ENCODE assay signal across 8 cellular contexts in the genomic region with DNA sequence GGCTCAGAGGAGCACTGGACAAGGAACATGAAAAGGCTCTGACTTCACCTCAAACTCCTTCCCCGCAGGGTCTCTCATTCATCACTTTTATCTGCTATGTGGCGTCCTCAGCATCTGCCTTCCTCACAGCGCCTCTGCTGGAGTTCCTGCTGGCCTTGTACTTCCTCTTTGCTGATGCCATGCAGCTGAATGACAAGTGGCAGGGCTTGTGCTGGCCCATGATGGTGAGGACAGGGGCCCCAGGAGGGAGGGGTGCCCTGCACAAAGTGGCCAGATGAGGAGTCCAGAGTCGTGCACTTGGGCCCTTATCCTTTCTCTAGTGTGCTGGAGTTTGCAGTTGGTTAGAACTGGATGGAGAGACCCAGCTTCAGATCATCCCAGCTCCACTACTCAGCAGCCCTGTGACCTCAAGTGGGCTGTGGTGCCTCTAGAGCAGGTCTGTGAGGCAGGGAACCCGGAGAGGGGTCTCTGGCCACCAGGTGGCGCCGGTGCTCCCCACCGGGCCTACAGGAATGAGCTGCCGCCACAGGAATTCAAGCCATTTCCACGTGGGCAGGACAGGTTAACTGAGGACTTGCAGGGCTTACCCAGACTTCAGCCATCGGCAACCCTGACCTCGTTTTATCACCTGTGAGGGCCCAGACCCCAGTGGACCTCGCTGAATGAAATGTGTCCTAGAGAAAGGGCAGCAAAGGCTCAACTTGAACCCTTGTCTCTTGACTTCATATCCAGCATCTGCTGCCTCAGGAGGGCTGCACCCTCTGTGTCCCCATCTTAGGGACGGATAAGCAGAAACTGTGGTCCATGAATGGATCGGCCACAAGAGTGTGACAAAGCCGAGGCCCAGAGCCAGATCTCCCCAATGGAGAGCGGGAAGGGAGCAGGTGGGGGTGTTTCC. TPM values are rescaled to one million over a fixed set of nuclear protein-coding genes. Genes with fewer than 3 reads are reported as not detected.
A peak's percentile ranks its signal among the peaks of the same experiment; 100 is the strongest.
DNase-seq lines count a peak whose midpoint lies in the region; ATAC-seq, FAIRE-seq and TF ChIP-seq lines count a peak whose summit lies in the region.

No MANE protein-coding gene starts in this region.

- intact Hi-C loops in Panc1 (cut with micrococcal nuclease; ENCODE audit: unreplicated experiment): loop anchor here (10.0 kb wide), 1 partner anchor 204 kb away; no protein-coding TSS in a partner anchor

- peaks cover 43% of the 10 kb centered on the region for H3K36me3 Mint-ChIP-seq in nephron progenitor cell (ENCODE audit: low read depth)

- H3K27me3 Mint-ChIP-seq in nephron progenitor cell (ENCODE audit: low read depth, poor library complexity): no peaks in the 10 kb centered on the region

- H3K4me3 Mint-ChIP-seq in nephron progenitor cell: no peak overlapping the region

- peaks cover 32% of the 10 kb centered on the region for H3K4me1 Mint-ChIP-seq in nephron progenitor cell

- no peaks in the 10 kb centered on the region for H3K9me3 ChIP-seq in Panc1 (ENCODE audit: control insufficient read depth, insufficient read depth, low read depth, low read length)

- H3K36me3 ChIP-seq in Panc1 (ENCODE audit: control insufficient read depth, insufficient read depth, low read length): peaks cover 4% of the 10 kb centered on the region; the same call in 1 of the 2 replicates

- POLR2A ChIA-PET in Panc1 (lab: Charles Lee): interaction anchor here (0.6 kb wide), 1 partner anchor 41 kb away, joined by 3 read pairs; no protein-coding TSS in a partner anchor

- no peaks in the 10 kb centered on the region for H3K27me3 ChIP-seq in Panc1 (ENCODE audit: control insufficient read depth, insufficient read depth, low read length)

- no TSS peak for BruUV-seq in Panc1 (replicated peaks; lab: Mats Ljungman, UMichigan)

- in situ Hi-C loops in Panc1 (cut with HindIII; ENCODE audit: low pct_unique_long_range_greater_than_20kb, low sequenced_read_pairs): no loop called here

- peaks cover 21% of the 10 kb centered on the region for H3K4me1 ChIP-seq in Panc1 (ENCODE audit: control insufficient read depth, insufficient read depth, low read length)

- DNase-seq in NK-92 treated with Interleukin-12 subunit alpha and Interleukin-12 subunit beta, amount 100 ng/mL, for 24 hours (lab: John Stamatoyannopoulos, UW): peak; percentile 42
- DNase-seq in NK-92 (lab: John Stamatoyannopoulos, UW; ENCODE audit: unreplicated experiment): no peak
- DNase-seq in HTR-8/SVneo (ENCODE audit: insufficient read length, low spot score): peak; percentile 96
- DNase-seq in Panc1 (ENCODE audit: low read depth, low spot score): no peak
- peak; percentile 91 to 92 for DNase-seq in activated T-cell treated with anti-CD3 and anti-CD28 coated beads, Interleukin-2, amount 50 U/mL, for 48 hours
- DNase-seq in fibroblast of mammary gland (ENCODE audit: low read depth): peak; percentile 84
- DNase-seq in nephron progenitor cell: peak; percentile 93
- peak; percentile 73 for DNase-seq in stimulated activated naive CD4-positive, alpha-beta T cell treated with Interleukin-2 at 50 U/mL for 16 hours (lab: John Stamatoyannopoulos, UW)

- H3K27ac Mint-ChIP-seq in nephron progenitor cell: peak overlapping the region; percentile 90

- TF ChIP-seq CTCF in Panc1 (IDR thresholded peaks at IDR 0.05) (peak; percentile 91), fibroblast of mammary gland (conservative IDR thresholded peaks at IDR 0.05; ENCODE audit: control insufficient read depth, insufficient read depth, low read depth, low read length) (peak; percentile 87), nephron progenitor cell (IDR thresholded peaks at IDR 0.05) (peak; percentile 93)

- FAIRE-seq in HTR-8/SVneo (lab: Jason Lieb, UNC): peak; percentile 96

- CTCF ChIA-PET in Panc1 (lab: Charles Lee): interaction anchor here (0.5 to 2.0 kb wide), 11 partner anchors 12 to 266 kb away, joined by 3 to 11 read pairs (median 3); no protein-coding TSS in a partner anchor

- H3K9me3 Mint-ChIP-seq in nephron progenitor cell: peaks cover 4% of the 10 kb centered on the region

- peak; percentile 78 for ATAC-seq in Panc1

- H3K4me3 ChIP-seq in Panc1 (ENCODE audit: low read depth in 2 of 2, low read length in 2 of 2): no peak overlapping the region
- H3K4me3 ChIP-seq in fibroblast of mammary gland (ENCODE audit: control insufficient read depth, low read depth, low read length): no peak overlapping the region

- H3K27ac ChIP-seq in Panc1 (ENCODE audit: low read length): peak overlapping the region; percentile 65

RNA-seq across cellular contexts. Expression of a gene that starts 4.0 kb away (rescaled TPM):
- total RNA-seq in Panc1 (2021; ENCODE audit: unreplicated experiment): 45.8 TPM
- 58.3 TPM for polyA plus RNA-seq in Panc1 (2012; ENCODE audit: insufficient read length)

RNA-seq across cellular contexts. Expression of a gene that starts 29.2 kb away (rescaled TPM):
- not detected for total RNA-seq in Panc1 (2021; ENCODE audit: unreplicated experiment)
- polyA plus RNA-seq in Panc1 (2012; ENCODE audit: insufficient read length): not detected

RNA-seq across cellular contexts. Expression of a gene that starts 42.3 kb away (rescaled TPM):
- 7.1 TPM for total RNA-seq in Panc1 (2021; ENCODE audit: unreplicated experiment)
- polyA plus RNA-seq in Panc1 (2012; ENCODE audit: insufficient read length): 5.9 TPM

RNA-seq across cellular contexts. Expression of a gene that starts 56.1 kb away (rescaled TPM):
- total RNA-seq in Panc1 (2021; ENCODE audit: unreplicated experiment): 88.1 TPM
- polyA plus RNA-seq in Panc1 (2012; ENCODE audit: insufficient read length): 64.7 TPM

RNA-seq across cellular contexts. Expression of a gene that starts 58.6 kb away (rescaled TPM):
- 17.1 TPM for total RNA-seq in Panc1 (2021; ENCODE audit: unreplicated experiment)
- 13.5 TPM for polyA plus RNA-seq in Panc1 (2012; ENCODE audit: insufficient read length)

Comparison
In these comparisons a context has a peak if more than half of its experiments do, and no peak if none do; other contexts are left out.
1. DNase-seq: peak in NK-92 treated with Interleukin-12 subunit alpha and Interleukin-12 subunit beta, amount 100 ng/mL, for 24 hours (single experiment), HTR-8/SVneo (single experiment), activated T-cell treated with anti-CD3 and anti-CD28 coated beads, Interleukin-2, amount 50 U/mL, for 48 hours (2 of 2), fibroblast of mammary gland (single experiment), nephron progenitor cell (single experiment) and stimulated activated naive CD4-positive, alpha-beta T cell treated with Interleukin-2 at 50 U/mL for 16 hours (single experiment); none in NK-92 (single experiment) and Panc1 (single experiment).
2. Peak in every context shown above with its lines, with median percentiles within 50 percentile points of each other: CTCF ChIP-seq.